Comparison of ENCODE assay signal across 8 cellular contexts in the genomic region with DNA sequence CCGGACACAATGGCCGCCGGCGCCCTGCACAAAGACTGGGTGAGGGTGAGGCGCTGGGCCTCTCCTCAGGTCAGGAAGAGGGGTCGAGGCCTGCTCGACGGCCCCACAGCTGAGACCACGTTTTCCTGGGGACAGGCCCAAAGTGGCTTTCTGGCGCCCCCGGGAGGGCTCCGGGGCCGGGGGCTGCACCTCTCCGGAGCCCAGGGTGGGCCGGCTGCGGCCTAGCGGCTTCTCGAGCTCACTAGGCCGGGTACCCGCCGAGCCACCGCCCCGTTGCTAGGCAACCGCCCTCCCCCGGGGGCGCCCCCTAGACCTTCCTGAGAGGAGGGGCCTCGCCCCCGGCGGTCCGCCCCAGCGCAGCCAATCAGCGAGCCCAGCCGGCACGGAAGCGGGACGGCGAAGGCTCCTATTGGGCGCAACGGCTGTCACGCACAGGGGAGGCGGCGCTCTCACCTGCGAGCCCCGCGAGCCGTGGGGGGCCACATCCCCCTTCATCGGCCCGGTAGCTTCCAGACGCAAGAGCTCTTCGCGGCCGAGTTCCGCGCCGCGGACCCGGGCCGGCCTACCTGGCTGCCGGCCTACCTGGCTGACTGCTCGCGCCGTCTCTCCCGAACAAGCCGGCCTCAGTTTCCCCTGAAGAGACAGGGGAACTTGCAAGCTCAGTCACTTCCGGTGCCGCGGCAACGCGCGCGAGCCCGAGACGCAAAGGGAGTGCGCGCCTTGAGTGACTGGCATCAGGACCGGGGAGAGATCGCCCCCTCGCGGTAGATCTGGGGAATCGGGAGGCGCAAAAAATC. TPM values are rescaled to one million over a fixed set of nuclear protein-coding genes. Genes with fewer than 3 reads are reported as not detected.
DNase-seq lines count a peak whose midpoint lies in the region; ATAC-seq and TF ChIP-seq lines count a peak whose summit lies in the region.

No MANE protein-coding gene starts in this region.

- WGBS in esophagus squamous epithelium, 2 donors, result 0 to 2% methylated on average over 6 to 10 of the region's 81 CpGs

- TF ChIP-seq CTCF in PC-9 (conservative IDR thresholded peaks at IDR 0.05) (peak; percentile 94), esophagus squamous epithelium (IDR thresholded peaks at IDR 0.05) (peak; percentile 96 to 99 (median 99))

- H3K9me3 ChIP-seq in PC-9 (ENCODE audit: insufficient read depth, low read depth) (no peaks in the 10 kb centered on the region), esophagus squamous epithelium (no peaks in the 10 kb centered on the region)
- H3K9me3 ChIP-seq in naive thymus-derived CD4-positive, alpha-beta T cell (ENCODE audit: control insufficient read depth in 2 of 3, low read length in 3 of 3), result no peaks in the 10 kb centered on the region

- peaks cover 26 to 31% of the 10 kb centered on the region in 2 donors for H3K36me3 Mint-ChIP-seq in activated T-cell treated with anti-CD3 and anti-CD28 coated beads, Interleukin-2, amount 50 U/mL, for 72 hours (ENCODE audit: insufficient read depth in 2 of 2)
- H3K36me3 Mint-ChIP-seq in naive thymus-derived CD4-positive, alpha-beta T cell, result peaks cover 0 to 38% (median 0%) of the 10 kb centered on the region in 5 donors
- peaks cover 37% of the 10 kb centered on the region for H3K36me3 Mint-ChIP-seq in stimulated activated memory B cell treated with anti-CD40 and anti-IgM and Interleukin-4, amounts not matched to agents 10 μg/mL and 1 μg/mL and 100 μg/mL, for 72 hours

- intact Hi-C loops in PC-9 (cut with micrococcal nuclease; ENCODE audit: unreplicated experiment) (loop anchor here (1.0 to 2.0 kb wide), 6 partner anchors 45 to 263 kb away; no protein-coding TSS in a partner anchor), esophagus squamous epithelium (cut with DNase I) (loop anchor here (5.0 to 10.0 kb wide), 2 partner anchors 61 to 159 kb away; no protein-coding TSS in a partner anchor)
- intact Hi-C loops in naive thymus-derived CD4-positive, alpha-beta T cell (cut with micrococcal nuclease), result loop anchor here (1.0 to 5.0 kb wide), 14 partner anchors 16 to 634 kb away; partner anchors contain the start of genes HM13 (in 2 of the 2), ID1 (in 2 of the 2), TPX2 (in 2 of the 2) and ASXL1 (in 1 of the 2)

- H3K4me1 Mint-ChIP-seq in activated T-cell treated with anti-CD3 and anti-CD28 coated beads, Interleukin-2, amount 50 U/mL, for 72 hours (ENCODE audit: low read depth), result peaks cover 13% of the 10 kb centered on the region
- peaks cover 27 to 44% (median 38%) of the 10 kb centered on the region in 7 donors for H3K4me1 Mint-ChIP-seq in naive thymus-derived CD4-positive, alpha-beta T cell
- peaks cover 33% of the 10 kb centered on the region for H3K4me1 Mint-ChIP-seq in stimulated activated memory B cell treated with anti-CD40 and anti-IgM and Interleukin-4, amounts not matched to agents 10 μg/mL and 1 μg/mL and 100 μg/mL, for 72 hours

- BruUV-seq in PC-9 (replicated peaks; lab: Mats Ljungman, UMichigan), result no TSS peak

- peak overlapping the region; percentile 72 for H2AFZ ChIP-seq in PC-9

- no peaks in the 10 kb centered on the region for H3K27me3 ChIP-seq in PC-9 (ENCODE audit: insufficient read depth, low read depth)
- H3K27me3 ChIP-seq in esophagus squamous epithelium, result no peaks in the 10 kb centered on the region
- no peaks in the 10 kb centered on the region for H3K27me3 ChIP-seq in naive thymus-derived CD4-positive, alpha-beta T cell (ENCODE audit: control insufficient read depth in 2 of 2, insufficient read depth in 2 of 2, low read length in 2 of 2)

- peak overlapping the region; percentile 97 for H3K4me2 ChIP-seq in PC-9

- H3K27me3 Mint-ChIP-seq in activated T-cell treated with anti-CD3 and anti-CD28 coated beads, Interleukin-2, amount 50 U/mL, for 72 hours (ENCODE audit: low read depth), result no peaks in the 10 kb centered on the region
- no peaks in the 10 kb centered on the region for H3K27me3 Mint-ChIP-seq in naive thymus-derived CD4-positive, alpha-beta T cell
- H3K27me3 Mint-ChIP-seq in stimulated activated memory B cell treated with anti-CD40 and anti-IgM and Interleukin-4, amounts not matched to agents 10 μg/mL and 1 μg/mL and 100 μg/mL, for 72 hours, result no peaks in the 10 kb centered on the region

- peak overlapping the region; percentile 95 to 96 for H3K4me3 Mint-ChIP-seq in activated T-cell treated with anti-CD3 and anti-CD28 coated beads, Interleukin-2, amount 50 U/mL, for 72 hours
- H3K4me3 Mint-ChIP-seq in naive thymus-derived CD4-positive, alpha-beta T cell, result peak overlapping the region; percentile 89 to 97 (median 96)
- peak overlapping the region; percentile 99 for H3K4me3 Mint-ChIP-seq in stimulated activated memory B cell treated with anti-CD40 and anti-IgM and Interleukin-4, amounts not matched to agents 10 μg/mL and 1 μg/mL and 100 μg/mL, for 72 hours

- H3K4me3 ChIP-seq in PC-9 (peak overlapping the region; percentile 88), esophagus squamous epithelium (peak overlapping the region; percentile 68 to 90 (median 80))
- H3K4me3 ChIP-seq in naive thymus-derived CD4-positive, alpha-beta T cell (ENCODE audit: low read length), result peak overlapping the region; percentile 92

- no peaks in the 10 kb centered on the region for H3K9me3 Mint-ChIP-seq in activated T-cell treated with anti-CD3 and anti-CD28 coated beads, Interleukin-2, amount 50 U/mL, for 72 hours
- H3K9me3 Mint-ChIP-seq in naive thymus-derived CD4-positive, alpha-beta T cell, result no peaks in the 10 kb centered on the region
- no peaks in the 10 kb centered on the region for H3K9me3 Mint-ChIP-seq in stimulated activated memory B cell treated with anti-CD40 and anti-IgM and Interleukin-4, amounts not matched to agents 10 μg/mL and 1 μg/mL and 100 μg/mL, for 72 hours

- ATAC-seq in GM21737 (IDR thresholded peaks at IDR 0.05; ENCODE audit: unreplicated experiment), result peak; percentile 83
- peak; percentile 88 to 90 for ATAC-seq in activated T-cell treated with anti-CD3 and anti-CD28 coated beads, Interleukin-2, amount 50 U/mL, for 72 hours (replicated peaks in 1 of 2)
- peak; percentile 95 for ATAC-seq in naive thymus-derived CD4-positive, alpha-beta T cell
- peak; percentile 96 for ATAC-seq in stimulated activated memory B cell treated with anti-CD40 and anti-IgM and Interleukin-4, amounts not matched to agents 10 μg/mL and 1 μg/mL and 100 μg/mL, for 72 hours

- peaks cover 48% of the 10 kb centered on the region for H3K79me2 ChIP-seq in PC-9 (ENCODE audit: low read depth)

- CTCF ChIA-PET in PC-9 (lab: Charles Lee), result interaction anchor here (0.6 to 3.6 kb wide), 21 partner anchors 11 to 220 kb away, joined by 3 to 112 read pairs (median 7); partner anchors contain the start of gene TPX2
- CTCF ChIA-PET in naive thymus-derived CD4-positive, alpha-beta T cell (lab: Charles Lee), result interaction anchor here (0.6 to 6.1 kb wide), 17 partner anchors 12 to 216 kb away, joined by 3 to 108 read pairs (median 6); partner anchors contain the start of gene TPX2

- H3K9me2 ChIP-seq in PC-9 (ENCODE audit: insufficient read depth), result no peaks in the 10 kb centered on the region

- peak in 2 of 4 donors; percentile 57 to 73 for TF ChIP-seq POLR2A in esophagus squamous epithelium (IDR thresholded peaks at IDR 0.05)

- H3K4me1 ChIP-seq in PC-9 (replicated peaks; ENCODE audit: insufficient read depth) (peaks cover 19% of the 10 kb centered on the region), esophagus squamous epithelium (peaks cover 31 to 46% (median 33%) of the 10 kb centered on the region in 3 donors)
- H3K4me1 ChIP-seq in naive thymus-derived CD4-positive, alpha-beta T cell (ENCODE audit: control insufficient read depth in 2 of 2, insufficient read depth in 2 of 2, low read length in 2 of 2), result peaks cover 15 to 32% of the 10 kb centered on the region in 2 donors

- POLR2A ChIA-PET in PC-9 (lab: Charles Lee; ENCODE audit: unreplicated experiment), result interaction anchor here (0.5 to 2.8 kb wide), 15 partner anchors 10 to 163 kb away, joined by 3 to 28 read pairs (median 4); no protein-coding TSS in a partner anchor
- POLR2A ChIA-PET in naive thymus-derived CD4-positive, alpha-beta T cell (lab: Charles Lee), result interaction anchor here (0.8 to 7.5 kb wide), 11 partner anchors 9 to 154 kb away, joined by 3 to 85 read pairs (median 5); partner anchors contain the start of gene TPX2

- H3K36me3 ChIP-seq in PC-9 (ENCODE audit: low read depth) (peaks cover 26% of the 10 kb centered on the region), esophagus squamous epithelium (peaks cover 0 to 4% (median 0%) of the 10 kb centered on the region in 3 donors)
- peaks cover 0 to 13% (median 0%) of the 10 kb centered on the region in 3 experiments for H3K36me3 ChIP-seq in naive thymus-derived CD4-positive, alpha-beta T cell (ENCODE audit: control insufficient read depth in 2 of 3, insufficient read depth in 3 of 3, low read length in 3 of 3)

- peak overlapping the region; percentile 83 for H3K27ac Mint-ChIP-seq in activated T-cell treated with anti-CD3 and anti-CD28 coated beads, Interleukin-2, amount 50 U/mL, for 72 hours
- H3K27ac Mint-ChIP-seq in naive thymus-derived CD4-positive, alpha-beta T cell, result peak overlapping the region; percentile 48 to 97 (median 94)
- peak overlapping the region; percentile 99 for H3K27ac Mint-ChIP-seq in stimulated activated memory B cell treated with anti-CD40 and anti-IgM and Interleukin-4, amounts not matched to agents 10 μg/mL and 1 μg/mL and 100 μg/mL, for 72 hours

- H4K20me1 ChIP-seq in PC-9 (ENCODE audit: insufficient read depth), result no peaks in the 10 kb centered on the region

- H3K27ac ChIP-seq in PC-9 (peak overlapping the region; percentile 99), esophagus squamous epithelium (peak overlapping the region; percentile 97 to 98 (median 98))
- H3K27ac ChIP-seq in naive thymus-derived CD4-positive, alpha-beta T cell (ENCODE audit: low read depth, low read length), result peak overlapping the region; percentile 98

- DNase-seq in Daoy (ENCODE audit: low read depth), result peak; percentile 99
- peak; percentile 92 for DNase-seq in KG1 (lab: John Stamatoyannopoulos, UW)
- peak; percentile 86 to 99 for DNase-seq in PC-9
- DNase-seq in activated T-cell treated with anti-CD3 and anti-CD28 coated beads, Interleukin-2, amount 50 U/mL, for 72 hours, result peak; percentile 99
- DNase-seq in esophagus squamous epithelium (lab: John Stamatoyannopoulos, UW), result peak; percentile 90
- DNase-seq in naive thymus-derived CD4-positive, alpha-beta T cell, result peak; percentile 97 to 99 (median 98)

- H3F3A ChIP-seq in PC-9 (ENCODE audit: insufficient read depth, low read depth), result peaks cover 69% of the 10 kb centered on the region

RNA-seq across cellular contexts. Expression of gene BCL2L1, which starts 0.8 kb away (rescaled TPM):
- 49.1 and 55.1 TPM in 2 replicates for total RNA-seq in Daoy (2014; rRNA removed; shearing (Covaris generic))
- total RNA-seq in PC-9 (2021), result 125 and 129 TPM in 2 replicates
- 100 to 1,000 TPM; 120 to 152 TPM for total RNA-seq in activated T-cell treated with anti-CD3 and anti-CD28 coated beads, Interleukin-2, amount 50 U/mL, for 72 hours
- 100 to 1,000 TPM in 1 of 4 donors, 10 to 100 TPM in 3; 65.4 to 105 (median 90.1) TPM for total RNA-seq in esophagus squamous epithelium
- total RNA-seq in naive thymus-derived CD4-positive, alpha-beta T cell, result 100 to 1,000 TPM in 1 of 5 experiments, 10 to 100 TPM in 4; 15.0 to 111 (median 19.4) TPM
- polyA plus RNA-seq in naive thymus-derived CD4-positive, alpha-beta T cell, result 10 to 100 TPM; 11.5 to 12.7 TPM

RNA-seq across cellular contexts. Expression of gene TPX2, which starts 15.6 kb away (rescaled TPM):
- 222 and 237 TPM in 2 replicates for total RNA-seq in Daoy (2014; rRNA removed; shearing (Covaris generic))
- total RNA-seq in PC-9 (2021), result 140 and 164 TPM in 2 replicates
- total RNA-seq in activated T-cell treated with anti-CD3 and anti-CD28 coated beads, Interleukin-2, amount 50 U/mL, for 72 hours, result 100 to 1,000 TPM; 114 to 132 TPM
- 10 to 100 TPM; 11.4 to 47.1 (median 18.2) TPM for total RNA-seq in esophagus squamous epithelium
- 10 to 100 TPM in 1 of 5 experiments, under 1 TPM in 4; 0.16 to 84.3 (median 0.43) TPM for total RNA-seq in naive thymus-derived CD4-positive, alpha-beta T cell
- under 1 TPM in 1 of 2 donors, not detected in 1; 0.09 TPM for polyA plus RNA-seq in naive thymus-derived CD4-positive, alpha-beta T cell

Comparison
In these comparisons a context has a peak if more than half of its experiments do, and no peak if none do; other contexts are left out.
1. Peak in every context shown above with its lines: DNase-seq, ATAC-seq, H3K4me3 ChIP-seq and H3K27ac ChIP-seq.